12 cellular contexts compared by ENCODE assay signal in genomic region chr9:133463234-133463863, GRCh38. TPM values are rescaled to one million over a fixed set of nuclear protein-coding genes. Genes with fewer than 3 reads are reported as not detected.
A peak's percentile ranks its signal among the peaks of the same experiment; 100 is the strongest.
DNase-seq lines count a peak whose midpoint lies in the region; ATAC-seq and TF ChIP-seq lines count a peak whose summit lies in the region.
"Had no signal": no experiment of that assay in that cellular context is flagged by ENCODE, and none has a peak within 500 bp of the region (broad histone marks: within the 10 kb centered on the region; RNA-seq: fewer than 3 reads in every experiment).

No MANE protein-coding gene starts in this region.

- H3K9me3 Mint-ChIP-seq in Calu3 (ENCODE audit: low read depth, unreplicated experiment): no peaks in the 10 kb centered on the region
- H3K9me3 Mint-ChIP-seq in WTC11: no peaks in the 10 kb centered on the region
- no peaks in the 10 kb centered on the region for H3K9me3 Mint-ChIP-seq in natural killer cell
- H3K9me3 Mint-ChIP-seq: activated naive CD8-positive, alpha-beta T cell treated with anti-CD3 and anti-CD28 coated beads, Interleukin-2, amount 10 ng/mL, durations not matched to agents 7 days and 5 days; CD8-positive, alpha-beta memory T cell had no signal

- no peak overlapping the region for H3K9ac ChIP-seq in KMS-11

- intact Hi-C loops in Calu3 (cut with micrococcal nuclease; ENCODE audit: unreplicated experiment) (no loop called here), natural killer cell (cut with micrococcal nuclease) (no loop called here)

- H3K36me3 Mint-ChIP-seq in Calu3 (ENCODE audit: insufficient read depth, unreplicated experiment) (peaks cover 29% of the 10 kb centered on the region), WTC11 (peaks cover 4% of the 10 kb centered on the region; the same call in 1 of the 2 replicates), natural killer cell (no peaks in the 10 kb centered on the region)
- H3K36me3 Mint-ChIP-seq: activated naive CD8-positive, alpha-beta T cell treated with anti-CD3 and anti-CD28 coated beads, Interleukin-2, amount 10 ng/mL, durations not matched to agents 7 days and 5 days had no signal

- H3K4me1 ChIP-seq in KMS-11 (ENCODE audit: low read depth, poor library complexity, severe bottlenecking): no peaks in the 10 kb centered on the region

- DNase-seq in Calu3 (peak; percentile 23), WTC11 (ENCODE audit: low spot score) (peak; percentile 61), left kidney (ENCODE audit: low read depth, low spot score) (peak; percentile 42), RKO (ENCODE audit: low spot score) (no peak), H4 (ENCODE audit: low spot score) (no peak), natural killer cell (no peak)
- DNase-seq: activated naive CD8-positive, alpha-beta T cell treated with anti-CD3 and anti-CD28 coated beads, Interleukin-2, amount 10 ng/mL, durations not matched to agents 7 days and 5 days; CD8-positive, alpha-beta memory T cell; effector CD8-positive, alpha-beta T cell; MV-4-11 had no signal

- no peaks in the 10 kb centered on the region for H3K79me2 ChIP-seq in KMS-11 (ENCODE audit: insufficient read depth, low read depth)

- ATAC-seq in WTC11 (peak; percentile 8), GM19324 (IDR thresholded peaks at IDR 0.05; ENCODE audit: low FRiP score, unreplicated experiment) (no peak), natural killer cell (no peak)

- no peaks in the 10 kb centered on the region for H3K36me3 ChIP-seq in KMS-11 (ENCODE audit: insufficient read depth)

- H3K27me3 Mint-ChIP-seq in Calu3 (ENCODE audit: unreplicated experiment) (no peaks in the 10 kb centered on the region), WTC11 (ENCODE audit: low read depth) (no peaks in the 10 kb centered on the region), natural killer cell (ENCODE audit: low read depth in 2 of 2) (no peaks in the 10 kb centered on the region)

- peaks cover 78% of the 10 kb centered on the region for H3K27me3 ChIP-seq in KMS-11 (ENCODE audit: insufficient read depth, low read depth)

- no peak overlapping the region for H3K27ac Mint-ChIP-seq in Calu3 (ENCODE audit: unreplicated experiment)
- H3K27ac Mint-ChIP-seq in WTC11: no peak overlapping the region
- no peak overlapping the region for H3K27ac Mint-ChIP-seq in natural killer cell
- H3K27ac Mint-ChIP-seq: activated naive CD8-positive, alpha-beta T cell treated with anti-CD3 and anti-CD28 coated beads, Interleukin-2, amount 10 ng/mL, durations not matched to agents 7 days and 5 days had no signal

- no peaks in the 10 kb centered on the region for H4K20me1 ChIP-seq in KMS-11 (ENCODE audit: insufficient read depth)

- no peak overlapping the region for H3K4me2 ChIP-seq in KMS-11

- POLR2A ChIA-PET in WTC11 (lab: Charles Lee): no interaction called here

- H3K27ac ChIP-seq in KMS-11: no peak overlapping the region

- no TSS peak for BruUV-seq in Calu3 (replicated peaks; lab: Mats Ljungman, UMichigan)

- no peak overlapping the region for H3K4me3 ChIP-seq in KMS-11 (IDR thresholded peaks at IDR 0.05; ENCODE audit: insufficient read depth, low read depth, low read length)

- CTCF ChIA-PET in Calu3 (lab: Charles Lee) (no interaction called here), WTC11 (lab: Charles Lee) (interaction anchor here (0.6 to 3.3 kb wide), 16 partner anchors 11 to 279 kb away, joined by 3 to 25 read pairs (median 4); partner anchors contain the start of genes ADAMTS13, SLC2A6, SURF1 and SURF2)

- H3K4me3 Mint-ChIP-seq in Calu3 (ENCODE audit: low read depth, unreplicated experiment) (no peak overlapping the region), WTC11 (no peak overlapping the region), natural killer cell (no peak overlapping the region)
- H3K4me3 Mint-ChIP-seq: activated naive CD8-positive, alpha-beta T cell treated with anti-CD3 and anti-CD28 coated beads, Interleukin-2, amount 10 ng/mL, durations not matched to agents 7 days and 5 days had no signal

- no peaks in the 10 kb centered on the region for H3K4me1 Mint-ChIP-seq in Calu3 (ENCODE audit: low read depth, unreplicated experiment)
- H3K4me1 Mint-ChIP-seq in WTC11: peaks cover 28% of the 10 kb centered on the region
- H3K4me1 Mint-ChIP-seq in natural killer cell: peaks cover 0 to 14% of the 10 kb centered on the region in 2 donors

- TF ChIP-seq CTCF in Calu3 (IDR thresholded peaks at IDR 0.05; ENCODE audit: unreplicated experiment) (no peak), KMS-11 (conservative IDR thresholded peaks at IDR 0.05; ENCODE audit: low read depth, low read length) (0 out of 2 replicates have a peak, but pooled peaks have one; percentile 17), WTC11 (IDR thresholded peaks at IDR 0.05) (no peak), natural killer cell (IDR thresholded peaks at IDR 0.05) (no peak)

- H2AFZ ChIP-seq in KMS-11 (ENCODE audit: low read depth): no peak overlapping the region

TF ChIP-seq in WTC11, 78 proteins besides CTCF, POLR2A, EP300 and RAD21:
- TF ChIP-seq ESRRA (CRISPR knock-in tag; IDR thresholded peaks at IDR 0.05; ENCODE audit: borderline replicate concordance) (no peak), ZNF423 (CRISPR knock-in tag; IDR thresholded peaks at IDR 0.05) (0 out of 2 replicates have a peak, but pooled peaks have one; percentile 50), MXD4 (CRISPR knock-in tag; IDR thresholded peaks at IDR 0.05; ENCODE audit: borderline replicate concordance) (no peak)

RNA-seq across cellular contexts. Expression of gene CACFD1, which starts 3.6 kb away (rescaled TPM):
- total RNA-seq in Calu3 (2022): 15.1 and 19.9 TPM in 2 replicates
- total RNA-seq in WTC11 (2021): 22.5 to 38.7 TPM (median 29.5 TPM) in 3 replicates
- total RNA-seq in H4 (2014; rRNA removed; shearing (Covaris generic)): 2.5 TPM in 2 replicates
- total RNA-seq in natural killer cell: 1 to 10 TPM; 4.5 to 8.3 (median 5.4) TPM

RNA-seq across cellular contexts. Expression of gene SLC2A6, which starts 15.6 kb away (rescaled TPM):
- total RNA-seq in Calu3 (2022) (9.3 and 11.6 TPM in 2 replicates), WTC11 (2021) (13.4 to 16.6 TPM (median 14.2 TPM) in 3 replicates), natural killer cell (10 to 100 TPM in 2 of 3 donors, 1 to 10 TPM in 1; 5.0 to 20.1 (median 18.5) TPM)
- 4.0 and 5.1 TPM in 2 replicates for total RNA-seq in H4 (2014; rRNA removed; shearing (Covaris generic))

RNA-seq across cellular contexts. Expression of gene ADAMTS13, which starts 41.2 kb away (rescaled TPM):
- 4.7 and 5.8 TPM in 2 replicates for total RNA-seq in Calu3 (2022)
- total RNA-seq in WTC11 (2021): 12.0 to 16.4 TPM (median 15.9 TPM) in 3 replicates
- 0.06 and 0.12 TPM in 2 replicates for total RNA-seq in H4 (2014; rRNA removed; shearing (Covaris generic))
- total RNA-seq in natural killer cell: 1 to 10 TPM; 2.3 to 3.0 (median 2.8) TPM

RNA-seq across cellular contexts. Expression of gene REXO4, which starts 45.5 kb away (rescaled TPM):
- 23.4 and 25.8 TPM in 2 replicates for total RNA-seq in Calu3 (2022)
- total RNA-seq in WTC11 (2021): 33.0 to 38.6 TPM (median 36.3 TPM) in 3 replicates
- 11.5 and 15.8 TPM in 2 replicates for total RNA-seq in H4 (2014; rRNA removed; shearing (Covaris generic))
- total RNA-seq in natural killer cell: 10 to 100 TPM; 14.2 to 21.6 (median 18.8) TPM

Comparison
In these comparisons a context has a peak if more than half of its experiments do, and no peak if none do; other contexts are left out.
1. DNase-seq: peak in Calu3 (single experiment), WTC11 (single experiment) and left kidney (single experiment); none in RKO (single experiment), H4 (single experiment) and natural killer cell (single experiment).